In genomic region chr7:107321611-107322010, GRCh38 we compare ENCODE assay signal across 1 cellular context.
TF ChIP-seq lines count a peak whose summit lies in the region.

No MANE protein-coding gene starts in this region.

TF ChIP-seq in K562, 482 proteins besides CTCF, POLR2A, EP300 and RAD21 (continued from another document):
- 0 out of 4 replicates have a peak, but pooled peaks of 1 of the 2 experiments have one; percentile 83 for TF ChIP-seq ZNF318 (IDR thresholded peaks at IDR 0.05; ENCODE audit: borderline replicate concordance in 1 of 2, low read depth in 1 of 2)
- TF ChIP-seq KDM1A (IDR thresholded peaks at IDR 0.05), result no peak
- TF ChIP-seq SAP30 (IDR thresholded peaks at IDR 0.05; ENCODE audit: borderline replicate concordance, insufficient read depth, low read depth, low read length, poor library complexity, severe bottlenecking), result no peak
- 0 out of 2 replicates have a peak, but pooled peaks have one; percentile 10 for TF ChIP-seq EP400 (IDR thresholded peaks at IDR 0.05)
- no peak for TF ChIP-seq CHD4 (IDR thresholded peaks at IDR 0.05; ENCODE audit: insufficient read depth, insufficient replicate concordance, low read depth, low read length, poor library complexity, severe bottlenecking)
